Comparison of ENCODE assay signal across 15 cellular contexts in the genomic region with DNA sequence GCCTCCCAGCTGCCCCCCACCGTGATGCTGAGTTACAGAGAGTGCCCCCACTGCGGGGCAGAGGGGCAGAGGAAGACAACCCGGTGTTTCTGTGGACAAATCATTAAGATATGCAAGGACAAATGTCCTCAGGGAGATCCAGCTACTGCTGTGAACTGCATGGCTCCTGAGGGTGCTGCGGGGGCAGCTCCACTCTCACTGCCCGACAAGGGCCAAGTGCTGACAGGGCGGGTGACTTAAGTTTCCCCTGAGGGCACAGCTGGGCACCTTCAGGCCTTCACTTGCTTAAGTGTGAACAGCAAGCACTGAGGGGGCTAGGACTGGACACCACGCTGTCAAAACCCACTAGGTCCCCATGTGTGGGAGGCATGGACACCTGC. TPM values are rescaled to one million over a fixed set of nuclear protein-coding genes. Genes with fewer than 3 reads are reported as not detected.
DNase-seq lines count a peak whose midpoint lies in the region; ATAC-seq, FAIRE-seq and TF ChIP-seq lines count a peak whose summit lies in the region.
"Had no signal": no experiment of that assay in that cellular context is flagged by ENCODE, and none has a peak within 500 bp of the region (broad histone marks: within the 10 kb centered on the region; RNA-seq: fewer than 3 reads in every experiment).

No MANE protein-coding gene starts in this region.

- H3K27ac Mint-ChIP-seq in activated CD8-positive, alpha-beta T cell treated with anti-CD3 and anti-CD28 coated beads, Interleukin-2, amount 10 ng/mL, durations not matched to agents 7 days and 5 days: peak overlapping the region; percentile 39
- no peak overlapping the region for H3K27ac Mint-ChIP-seq in activated CD8-positive, alpha-beta T cell treated with anti-CD3 and anti-CD28 coated beads for 36 hours
- H3K27ac Mint-ChIP-seq in osteocyte (ENCODE audit: unreplicated experiment): peak overlapping the region; percentile 83

- H3K27me3 ChIP-seq in brain microvascular endothelial cell (replicated peaks): no peaks in the 10 kb centered on the region

- H3K9me3 Mint-ChIP-seq in activated CD8-positive, alpha-beta T cell treated with anti-CD3 and anti-CD28 coated beads, Interleukin-2, amount 10 ng/mL, durations not matched to agents 7 days and 5 days (ENCODE audit: insufficient read depth): no peaks in the 10 kb centered on the region
- H3K9me3 Mint-ChIP-seq in activated CD8-positive, alpha-beta T cell treated with anti-CD3 and anti-CD28 coated beads for 36 hours: no peaks in the 10 kb centered on the region
- H3K9me3 Mint-ChIP-seq in osteocyte (ENCODE audit: unreplicated experiment): no peaks in the 10 kb centered on the region
- H3K9me3 Mint-ChIP-seq: CD8-positive, alpha-beta memory T cell; GM23338 had no signal

- no peak for ATAC-seq in activated CD8-positive, alpha-beta T cell treated with anti-CD3 and anti-CD28 coated beads, Interleukin-2, amount 10 ng/mL, durations not matched to agents 7 days and 5 days
- ATAC-seq in activated CD8-positive, alpha-beta T cell treated with anti-CD3 and anti-CD28 coated beads for 36 hours: no peak
- ATAC-seq: GM23338 had no signal

- peaks cover 53% of the 10 kb centered on the region for H3K36me3 ChIP-seq in brain microvascular endothelial cell (replicated peaks)

- no peak for DNase-seq in activated CD8-positive, alpha-beta T cell treated with anti-CD3 and anti-CD28 coated beads, Interleukin-2, amount 10 ng/mL, durations not matched to agents 7 days and 5 days
- no peak for DNase-seq in activated CD8-positive, alpha-beta T cell treated with anti-CD3 and anti-CD28 coated beads for 36 hours
- DNase-seq in NCI-H146 (lab: John Stamatoyannopoulos, UW) (peak; percentile 87), brain microvascular endothelial cell (no peak), osteocyte (ENCODE audit: extremely low spot score, unreplicated experiment) (no peak), medulla oblongata (ENCODE audit: extremely low spot score) (no peak), GM19239 (ENCODE audit: insufficient read length, low spot score) (no peak), NCI-H2029 treated with DMSO at 0.1 percent for 48 hours (lab: John Stamatoyannopoulos, UW) (no peak)
- DNase-seq: activated CD4-positive, alpha-beta T cell treated with anti-CD3 and anti-CD28 coated beads for 4 hours; T-helper 17 cell had no signal

- intact Hi-C loops in activated CD8-positive, alpha-beta T cell treated with anti-CD3 and anti-CD28 coated beads for 36 hours (cut with micrococcal nuclease): no loop called here

- peaks cover 71% of the 10 kb centered on the region for H3K36me3 Mint-ChIP-seq in activated CD8-positive, alpha-beta T cell treated with anti-CD3 and anti-CD28 coated beads, Interleukin-2, amount 10 ng/mL, durations not matched to agents 7 days and 5 days (ENCODE audit: low read depth)
- peaks cover 38% of the 10 kb centered on the region for H3K36me3 Mint-ChIP-seq in activated CD8-positive, alpha-beta T cell treated with anti-CD3 and anti-CD28 coated beads for 36 hours (ENCODE audit: low read depth)
- H3K36me3 Mint-ChIP-seq in osteocyte (ENCODE audit: unreplicated experiment): peaks cover 35% of the 10 kb centered on the region

- peaks cover 35% of the 10 kb centered on the region for H3K4me1 Mint-ChIP-seq in activated CD8-positive, alpha-beta T cell treated with anti-CD3 and anti-CD28 coated beads, Interleukin-2, amount 10 ng/mL, durations not matched to agents 7 days and 5 days (ENCODE audit: low read depth)
- H3K4me1 Mint-ChIP-seq in activated CD8-positive, alpha-beta T cell treated with anti-CD3 and anti-CD28 coated beads for 36 hours (ENCODE audit: low read depth): peaks cover 16% of the 10 kb centered on the region
- H3K4me1 Mint-ChIP-seq in osteocyte (ENCODE audit: unreplicated experiment): peaks cover 19% of the 10 kb centered on the region

- H3K27ac ChIP-seq in brain microvascular endothelial cell: peak overlapping the region; percentile 8
- H3K27ac ChIP-seq: A549, coronary artery had no signal

- in situ Hi-C loops in brain microvascular endothelial cell (cut with HindIII; ENCODE audit: low pct_ligation_motif_present, low sequenced_read_pairs): no loop called here

- no peak overlapping the region for H3K4me3 ChIP-seq in brain microvascular endothelial cell (ENCODE audit: low read depth, low read length)
- H3K4me3 ChIP-seq: A549, coronary artery, GM23338 had no signal

- POLR2A ChIA-PET in activated CD8-positive, alpha-beta T cell treated with anti-CD3 and anti-CD28 coated beads, Interleukin-2, amount 10 ng/mL, durations not matched to agents 7 days and 5 days (lab: Charles Lee): interaction anchor here (0.9 to 1.8 kb wide), 3 partner anchors 19 to 37 kb away, joined by 3 to 4 read pairs (median 3); no protein-coding TSS in a partner anchor
- POLR2A ChIA-PET in activated CD8-positive, alpha-beta T cell treated with anti-CD3 and anti-CD28 coated beads for 36 hours (lab: Charles Lee): interaction anchor here (1.1 kb wide), 1 partner anchor 11 kb away, joined by 3 read pairs; no protein-coding TSS in a partner anchor

- no peak for TF ChIP-seq CTCF in activated CD8-positive, alpha-beta T cell treated with anti-CD3 and anti-CD28 coated beads for 36 hours (IDR thresholded peaks at IDR 0.05)
- TF ChIP-seq CTCF in brain microvascular endothelial cell (IDR thresholded peaks at IDR 0.05; ENCODE audit: low read depth, low read length, missing control alignments) (no peak), osteocyte (IDR thresholded peaks at IDR 0.05) (no peak)

- CTCF ChIA-PET in activated CD8-positive, alpha-beta T cell treated with anti-CD3 and anti-CD28 coated beads, Interleukin-2, amount 10 ng/mL, durations not matched to agents 7 days and 5 days (lab: Charles Lee): interaction anchor here (0.7 kb wide), 1 partner anchor 30 kb away, joined by 3 read pairs; no protein-coding TSS in a partner anchor
- CTCF ChIA-PET in activated CD8-positive, alpha-beta T cell treated with anti-CD3 and anti-CD28 coated beads for 36 hours (lab: Charles Lee): interaction anchor here (0.7 to 1.9 kb wide), 6 partner anchors 13 to 85 kb away, joined by 3 to 6 read pairs (median 4); no protein-coding TSS in a partner anchor

- H3K27me3 Mint-ChIP-seq in activated CD8-positive, alpha-beta T cell treated with anti-CD3 and anti-CD28 coated beads, Interleukin-2, amount 10 ng/mL, durations not matched to agents 7 days and 5 days (ENCODE audit: low read depth): no peaks in the 10 kb centered on the region
- no peaks in the 10 kb centered on the region for H3K27me3 Mint-ChIP-seq in activated CD8-positive, alpha-beta T cell treated with anti-CD3 and anti-CD28 coated beads for 36 hours
- no peaks in the 10 kb centered on the region for H3K27me3 Mint-ChIP-seq in osteocyte (ENCODE audit: unreplicated experiment)
- H3K27me3 Mint-ChIP-seq: CD8-positive, alpha-beta memory T cell; T-helper 17 cell had no signal

- no peak overlapping the region for H3K4me3 Mint-ChIP-seq in activated CD8-positive, alpha-beta T cell treated with anti-CD3 and anti-CD28 coated beads, Interleukin-2, amount 10 ng/mL, durations not matched to agents 7 days and 5 days
- no peak overlapping the region for H3K4me3 Mint-ChIP-seq in activated CD8-positive, alpha-beta T cell treated with anti-CD3 and anti-CD28 coated beads for 36 hours
- H3K4me3 Mint-ChIP-seq in osteocyte (ENCODE audit: unreplicated experiment): no peak overlapping the region
- H3K4me3 Mint-ChIP-seq: GM23338 had no signal

- FAIRE-seq in GM19239 (lab: Jason Lieb, UNC): no peak
- FAIRE-seq: A549, islet of Langerhans had no signal

RNA-seq across cellular contexts. Expression of a gene that starts 26.2 kb away (rescaled TPM):
- total RNA-seq in activated CD8-positive, alpha-beta T cell treated with anti-CD3 and anti-CD28 coated beads, Interleukin-2, amount 10 ng/mL, durations not matched to agents 7 days and 5 days: 1 to 10 TPM; 7.9 to 9.6 TPM
- total RNA-seq in activated CD8-positive, alpha-beta T cell treated with anti-CD3 and anti-CD28 coated beads for 36 hours: 1 to 10 TPM; 7.5 to 7.6 TPM
- 12.2 and 12.8 TPM in 2 replicates for total RNA-seq in osteocyte

RNA-seq across cellular contexts. Expression of a gene that starts 38.5 kb away (rescaled TPM):
- 10 to 100 TPM; 69.6 to 74.0 TPM for total RNA-seq in activated CD8-positive, alpha-beta T cell treated with anti-CD3 and anti-CD28 coated beads, Interleukin-2, amount 10 ng/mL, durations not matched to agents 7 days and 5 days
- 10 to 100 TPM; 45.9 to 47.4 TPM for total RNA-seq in activated CD8-positive, alpha-beta T cell treated with anti-CD3 and anti-CD28 coated beads for 36 hours
- total RNA-seq in osteocyte: 53.6 and 54.7 TPM in 2 replicates

RNA-seq across cellular contexts. Expression of a gene that starts 50.1 kb away (rescaled TPM):
- total RNA-seq in activated CD8-positive, alpha-beta T cell treated with anti-CD3 and anti-CD28 coated beads, Interleukin-2, amount 10 ng/mL, durations not matched to agents 7 days and 5 days: 10 to 100 TPM; 37.3 to 39.7 TPM
- 10 to 100 TPM; 39.2 to 42.2 TPM for total RNA-seq in activated CD8-positive, alpha-beta T cell treated with anti-CD3 and anti-CD28 coated beads for 36 hours
- total RNA-seq in osteocyte: 33.5 and 35.8 TPM in 2 replicates
